ENCODE assay signal across 28 cellular contexts in genomic region chr6:117550618-117551242, GRCh38. TPM values are rescaled to one million over a fixed set of nuclear protein-coding genes. Genes with fewer than 3 reads are reported as not detected.
DNase-seq lines count a peak whose midpoint lies in the region; ATAC-seq, FAIRE-seq and TF ChIP-seq lines count a peak whose summit lies in the region.
"Had no signal": no experiment of that assay in that cellular context is flagged by ENCODE, and none has a peak within 500 bp of the region (broad histone marks: within the 10 kb centered on the region; RNA-seq: fewer than 3 reads in every experiment).

No MANE protein-coding gene starts in this region.

- in situ Hi-C loops in K562 (cut with MboI), result loop anchor here (5.0 to 10.0 kb wide), 2 partner anchors 68 to 96 kb away; partner anchors contain the start of gene DCBLD1

- H4K20me1 ChIP-seq in GM23338 (replicated peaks; ENCODE audit: insufficient read depth) (no peaks in the 10 kb centered on the region), PC-9 (ENCODE audit: insufficient read depth) (no peaks in the 10 kb centered on the region), K562 (replicated peaks; ENCODE audit: control insufficient read depth, insufficient read depth, low read length) (no peaks in the 10 kb centered on the region)

- H3K9me1 ChIP-seq in K562 (ENCODE audit: control insufficient read depth, insufficient read depth, low read length), result no peaks in the 10 kb centered on the region

- H4K91ac ChIP-seq in trophoblast cell (ENCODE audit: low read depth, low read length), result peak overlapping the region; percentile 28

- H3K9me3 ChIP-seq in PC-9 (ENCODE audit: insufficient read depth, low read depth) (no peaks in the 10 kb centered on the region), K562 (replicated peaks; ENCODE audit: control insufficient read depth, insufficient read depth, low read depth, low read length) (no peaks in the 10 kb centered on the region), trophoblast cell (ENCODE audit: insufficient read depth, low read depth, low read length) (no peaks in the 10 kb centered on the region), vagina (no peaks in the 10 kb centered on the region), tibial nerve (no peaks in the 10 kb centered on the region)
- H3K9me3 ChIP-seq: body of pancreas, gastrocnemius medialis, tibial artery had no signal

- peak overlapping the region; percentile 52 for H2BK120ac ChIP-seq in trophoblast cell (ENCODE audit: insufficient read depth, low read length, poor library complexity)

- H2BK5ac ChIP-seq in trophoblast cell (ENCODE audit: low read depth, low read length, poor library complexity), result peak overlapping the region; percentile 37

- H3K27ac ChIP-seq in GM23338 (ENCODE audit: low read depth) (no peak overlapping the region), PC-9 (no peak overlapping the region), K562 (ENCODE audit: extremely low read depth, low read depth, low read length) (no peak overlapping the region), trophoblast cell (ENCODE audit: low read depth, low read length) (peak overlapping the region; percentile 38), vagina (no peak overlapping the region), tibial nerve (no peak overlapping the region)
- H3K27ac ChIP-seq: body of pancreas, hepatocyte, neural progenitor cell, tibial artery had no signal

- ATAC-seq in GM23338 (no peak), K562 (peak; percentile 43; the same call in 2 of the 3 replicates), HG02571 (IDR thresholded peaks at IDR 0.05; ENCODE audit: unreplicated experiment) (no peak)
- ATAC-seq: activated naive CD8-positive, alpha-beta T cell treated with anti-CD3 and anti-CD28 coated beads, Interleukin-2, amount 50 U/mL, for 24 hours; body of pancreas; effector memory CD8-positive, alpha-beta T cell; gastrocnemius medialis; sciatic nerve; stimulated activated naive CD8-positive, alpha-beta T cell treated with anti-CD3 and anti-CD28 coated beads, Interleukin-15, amount 100 ng/mL, for 72 hours had no signal

- H3K27me3 Mint-ChIP-seq in GM23338 (ENCODE audit: insufficient read depth, low read depth, poor library complexity), result peaks cover 3% of the 10 kb centered on the region
- H3K27me3 Mint-ChIP-seq: effector memory CD8-positive, alpha-beta T cell had no signal

- H3K4me2 ChIP-seq in GM23338 (0 out of 2 replicates have a peak overlapping the region, but pooled peaks have one; percentile 92), PC-9 (peak overlapping the region; percentile 61), K562 (ENCODE audit: insufficient read depth, low read length) (no peak overlapping the region), trophoblast cell (ENCODE audit: low read length) (no peak overlapping the region)
- H3K4me2 ChIP-seq: hepatocyte, neural progenitor cell had no signal

- H3K36me3 ChIP-seq in GM23338 (ENCODE audit: insufficient read depth), result no peaks in the 10 kb centered on the region
- 0 out of 2 replicates have a peak, but pooled peaks cover 8% of the 10 kb centered on the region for H3K36me3 ChIP-seq in PC-9 (ENCODE audit: low read depth)
- H3K36me3 ChIP-seq in K562 (ENCODE audit: control insufficient read depth, insufficient read depth, low read length), result peaks cover 10% of the 10 kb centered on the region; the same call in 2 of the 3 replicates
- peaks cover 13 to 17% of the 10 kb centered on the region in 2 experiments for H3K36me3 ChIP-seq in trophoblast cell (ENCODE audit: control insufficient read depth in 1 of 2, insufficient read depth in 2 of 2, low read length in 2 of 2)
- H3K36me3 ChIP-seq in vagina, result peaks cover 0 to 7% of the 10 kb centered on the region in 2 donors
- H3K36me3 ChIP-seq in tibial nerve, result peaks cover 0 to 11% (median 0%) of the 10 kb centered on the region in 3 donors
- H3K36me3 ChIP-seq: gastrocnemius medialis, neural progenitor cell, tibial artery had no signal

- peak overlapping the region; percentile 29 for H2BK12ac ChIP-seq in trophoblast cell (ENCODE audit: low read length)

- peaks cover 28% of the 10 kb centered on the region for H3K4me1 Mint-ChIP-seq in GM23338
- H3K4me1 Mint-ChIP-seq: neural progenitor cell had no signal

- CTCF ChIA-PET in PC-9 (lab: Charles Lee) (no interaction called here), K562 (lab: Yijun Ruan, JAX; ENCODE audit: low intra/inter-chr PET ratio) (no interaction called here)

- H3K18ac ChIP-seq in trophoblast cell (ENCODE audit: low read length), result no peak overlapping the region

- H3K9ac ChIP-seq in K562 (ENCODE audit: insufficient read depth in 1 of 2, low read depth in 2 of 2, low read length in 2 of 2), result no peak overlapping the region
- no peak overlapping the region for H3K9ac ChIP-seq in trophoblast cell (ENCODE audit: low read length)
- H3K9ac ChIP-seq: neural progenitor cell had no signal

- no peaks in the 10 kb centered on the region for H3K79me2 ChIP-seq in GM23338 (replicated peaks; ENCODE audit: insufficient read depth)
- H3K79me2 ChIP-seq in PC-9 (ENCODE audit: low read depth), result no peaks in the 10 kb centered on the region
- no peaks in the 10 kb centered on the region for H3K79me2 ChIP-seq in K562 (ENCODE audit: control insufficient read depth, insufficient read depth, low read length)
- peaks cover 4% of the 10 kb centered on the region for H3K79me2 ChIP-seq in trophoblast cell (ENCODE audit: control insufficient read depth, insufficient read depth, low read length, poor library complexity)
- H3K79me2 ChIP-seq: hepatocyte had no signal

- TF ChIP-seq RAD21 in K562 (CRISPR knock-in tag; conservative IDR thresholded peaks at IDR 0.05 in 1 of 2, IDR thresholded peaks at IDR 0.05 in 1 of 2), result no peak

- no peak overlapping the region for H3K4ac ChIP-seq in trophoblast cell (ENCODE audit: low read depth, low read length)

- H3K4me1 ChIP-seq in GM23338 (ENCODE audit: insufficient read depth), result peaks cover 30% of the 10 kb centered on the region
- H3K4me1 ChIP-seq in PC-9 (replicated peaks; ENCODE audit: insufficient read depth), result peaks cover 60% of the 10 kb centered on the region
- peaks cover 0 to 14% of the 10 kb centered on the region in 2 experiments; a peak in 2 of 5 replicates for H3K4me1 ChIP-seq in K562 (replicated peaks in 1 of 2; ENCODE audit: control insufficient read depth in 2 of 2, insufficient read depth in 2 of 2, low read length in 2 of 2)
- peaks cover 29 to 37% of the 10 kb centered on the region in 2 experiments for H3K4me1 ChIP-seq in trophoblast cell (ENCODE audit: control insufficient read depth in 1 of 2, insufficient read depth in 2 of 2, low read length in 2 of 2)
- H3K4me1 ChIP-seq in vagina, result peaks cover 12% of the 10 kb centered on the region
- H3K4me1 ChIP-seq in tibial nerve, result peaks cover 0 to 23% (median 4%) of the 10 kb centered on the region in 4 donors
- H3K4me1 ChIP-seq: body of pancreas had no signal

- H3K36me3 Mint-ChIP-seq in GM23338 (ENCODE audit: low read depth), result 0 out of 3 replicates have a peak, but pooled peaks cover 3% of the 10 kb centered on the region
- H3K36me3 Mint-ChIP-seq: neural progenitor cell had no signal

- H4K12ac ChIP-seq in trophoblast cell (ENCODE audit: low read depth, low read length), result no peak overlapping the region

- POLR2A ChIA-PET in PC-9 (lab: Charles Lee; ENCODE audit: unreplicated experiment), result no interaction called here
- POLR2A ChIA-PET in K562 (lab: Yijun Ruan, JAX), result interaction anchor here (1.0 kb wide), 1 partner anchor 52 kb away, joined by 3 read pairs; the partner anchor contains the start of gene GOPC

- H4K8ac ChIP-seq in trophoblast cell (ENCODE audit: low read depth, low read length), result no peak overlapping the region

- H3F3A ChIP-seq in GM23338 (replicated peaks; ENCODE audit: low read depth) (no peaks in the 10 kb centered on the region), PC-9 (ENCODE audit: insufficient read depth, low read depth) (peaks cover 36% of the 10 kb centered on the region)

- H3K4me3 ChIP-seq in GM23338, result no peak overlapping the region
- H3K4me3 ChIP-seq in PC-9, result no peak overlapping the region
- H3K4me3 ChIP-seq in K562, result no peak overlapping the region
- H3K4me3 ChIP-seq in trophoblast cell (ENCODE audit: low read depth, low read length), result no peak overlapping the region
- H3K4me3 ChIP-seq in vagina, result no peak overlapping the region
- no peak overlapping the region for H3K4me3 ChIP-seq in tibial nerve
- H3K4me3 ChIP-seq: body of pancreas, gastrocnemius medialis, hepatocyte, neural progenitor cell, tibial artery had no signal

- BruUV-seq in PC-9 (replicated peaks; lab: Mats Ljungman, UMichigan) (no TSS peak), K562 (replicated peaks; lab: Mats Ljungman, UMichigan) (no TSS peak)

- no peak for TF ChIP-seq CTCF in GM23338 (conservative IDR thresholded peaks at IDR 0.05; ENCODE audit: low read depth in 2 of 2)
- no peak for TF ChIP-seq CTCF in PC-9 (conservative IDR thresholded peaks at IDR 0.05)
- TF ChIP-seq CTCF in K562 (IDR thresholded peaks at IDR 0.05 in 2 of 3, conservative IDR thresholded peaks at IDR 0.05 in 1 of 3; ENCODE audit: insufficient read depth in 2 of 3, low read depth in 1 of 3, low read length in 3 of 3), result no peak
- TF ChIP-seq CTCF in vagina (IDR thresholded peaks at IDR 0.05), result no peak
- no peak for TF ChIP-seq CTCF in tibial nerve (IDR thresholded peaks at IDR 0.05)

- H3K27ac Mint-ChIP-seq in GM23338, result no peak overlapping the region; the same call in 1 of the 2 replicates
- H3K27ac Mint-ChIP-seq: activated naive CD8-positive, alpha-beta T cell treated with anti-CD3 and anti-CD28 coated beads, Interleukin-2, amount 50 U/mL, for 24 hours; neural progenitor cell had no signal

- H3K9me2 ChIP-seq in GM23338 (ENCODE audit: insufficient read depth) (no peaks in the 10 kb centered on the region), PC-9 (ENCODE audit: insufficient read depth) (no peaks in the 10 kb centered on the region)

- TF ChIP-seq POLR2A in K562 (conservative IDR thresholded peaks at IDR 0.05) (no peak), vagina (IDR thresholded peaks at IDR 0.05) (no peak), tibial nerve (IDR thresholded peaks at IDR 0.05) (no peak)

- TF ChIP-seq EP300 in K562 (IDR thresholded peaks at IDR 0.05; ENCODE audit: low read length) (no peak), tibial nerve (IDR thresholded peaks at IDR 0.05) (no peak)

- DNase-seq in GM23338 (ENCODE audit: low spot score) (no peak), PC-9 (no peak), K562 (ENCODE audit: extremely low read depth in 1 of 4, low spot score in 3 of 4) (no peak), trophoblast cell (no peak), vagina (ENCODE audit: extremely low spot score in 2 of 2) (no peak), tibial nerve (ENCODE audit: low spot score in 2 of 2) (no peak)
- DNase-seq: activated CD4-positive, alpha-beta T cell treated with anti-CD3 and anti-CD28 coated beads, Interleukin-2, amount 10 ng/mL, durations not matched to agents 24 days and 14 days; activated CD8-positive, alpha-beta memory T cell treated with anti-CD3 and anti-CD28 coated beads, Interleukin-2, amount 50 U/mL, for 4 hours; activated naive CD8-positive, alpha-beta T cell treated with anti-CD3 and anti-CD28 coated beads, Interleukin-2, amount 50 U/mL, for 24 hours; body of pancreas; DMS79; effector memory CD8-positive, alpha-beta T cell; gastrocnemius medialis; GF-D8; NCI-H1048; NCI-H187; NCI-H526; posterior cingulate gyrus; RPMI8226; stimulated activated CD4-positive, alpha-beta T cell treated with anti-CD3 and anti-CD28 coated beads, Interleukin-15, amount 100 ng/mL, for 24 hours; stimulated activated naive CD8-positive, alpha-beta T cell treated with anti-CD3 and anti-CD28 coated beads, Interleukin-15, amount 100 ng/mL, for 72 hours; tibial artery had no signal

- H2AK5ac ChIP-seq in trophoblast cell (ENCODE audit: low read length), result no peak overlapping the region

- H3K14ac ChIP-seq in trophoblast cell (ENCODE audit: low read length), result peak overlapping the region; percentile 36

- intact Hi-C loops in PC-9 (cut with micrococcal nuclease; ENCODE audit: unreplicated experiment), result loop anchor here (1.0 kb wide), 1 partner anchor 101 kb away; no protein-coding TSS in a partner anchor
- intact Hi-C loops in K562 (cut with micrococcal nuclease), result loop anchor here (5.0 kb wide), 1 partner anchor 578 kb away; no protein-coding TSS in a partner anchor
- intact Hi-C loops in vagina (cut with DNase I), result no loop called here

- H2AFZ ChIP-seq in GM23338, result no peak overlapping the region
- H2AFZ ChIP-seq in PC-9, result no peak overlapping the region
- H2AFZ ChIP-seq in K562 (ENCODE audit: low read depth, low read length), result no peak overlapping the region
- no peak overlapping the region for H2AFZ ChIP-seq in trophoblast cell (ENCODE audit: insufficient read depth, low read length, poor library complexity)
- H2AFZ ChIP-seq: hepatocyte, neural progenitor cell had no signal

- H3K23ac ChIP-seq in trophoblast cell (ENCODE audit: low read length), result no peak overlapping the region

- H3K79me1 ChIP-seq in trophoblast cell (ENCODE audit: low read length), result peaks cover 33% of the 10 kb centered on the region

- FAIRE-seq in K562 (lab: Jason Lieb, UNC), result no peak
- FAIRE-seq: colon, GM18507 had no signal

- WGBS in K562 (ENCODE audit: insufficient coverage, low coverage, missing lambda C conversion rate), result 15% methylated on average over 2 of the region's 2 CpGs
- no CpG with 5 or more reads among the region's 2 CpGs for WGBS in trophoblast cell (ENCODE audit: extremely low coverage, insufficient coverage, insufficient read length)
- WGBS in tibial nerve, 2 donors, result 64 to 78% methylated on average over 2 of the region's 2 CpGs

- H3K27me3 ChIP-seq in GM23338 (ENCODE audit: insufficient read depth) (peaks cover 25% of the 10 kb centered on the region), PC-9 (ENCODE audit: insufficient read depth, low read depth) (no peaks in the 10 kb centered on the region), K562 (ENCODE audit: control insufficient read depth in 2 of 2, insufficient read depth in 2 of 2, low read length in 2 of 2) (no peaks in the 10 kb centered on the region), trophoblast cell (ENCODE audit: insufficient read depth, low read length) (no peaks in the 10 kb centered on the region), vagina (no peaks in the 10 kb centered on the region), tibial nerve (no peaks in the 10 kb centered on the region)
- H3K27me3 ChIP-seq: body of pancreas, gastrocnemius medialis, hepatocyte, neural progenitor cell, tibial artery had no signal

- H3K9me3 Mint-ChIP-seq in GM23338, result no peaks in the 10 kb centered on the region
- H3K9me3 Mint-ChIP-seq: activated CD4-positive, alpha-beta T cell treated with anti-CD3 and anti-CD28 coated beads, Interleukin-2, amount 10 ng/mL, durations not matched to agents 24 days and 14 days; activated naive CD8-positive, alpha-beta T cell treated with anti-CD3 and anti-CD28 coated beads, Interleukin-2, amount 50 U/mL, for 24 hours; effector memory CD8-positive, alpha-beta T cell; neural progenitor cell; stimulated activated naive CD8-positive, alpha-beta T cell treated with anti-CD3 and anti-CD28 coated beads, Interleukin-15, amount 100 ng/mL, for 72 hours had no signal

- no peak overlapping the region for H3K4me3 Mint-ChIP-seq in GM23338
- H3K4me3 Mint-ChIP-seq: activated naive CD8-positive, alpha-beta T cell treated with anti-CD3 and anti-CD28 coated beads, Interleukin-2, amount 50 U/mL, for 24 hours; neural progenitor cell; stimulated activated naive CD8-positive, alpha-beta T cell treated with anti-CD3 and anti-CD28 coated beads, Interleukin-15, amount 100 ng/mL, for 72 hours had no signal

RNA-seq across cellular contexts. Expression of gene GOPC, which starts 51.6 kb away (rescaled TPM):
- 24.9 and 26.4 TPM in 2 replicates for total RNA-seq in GM23338 (2014; rRNA removed; shearing (Covaris generic))
- polyA plus RNA-seq in GM23338 (2016; fragmentation: Nextera tagmentation; extraction: Ambion mirVana) (14.0 and 15.5 TPM in 2 replicates), K562 (2011; rRNA removed) (17.0 and 28.8 TPM in 2 replicates), K562 (2014; fragmentation: Illumina TruSeq; extraction: Trizol) (21.8 and 27.0 TPM in 2 replicates), K562 (2014; fragmentation: Nextera tagmentation; extraction: Ambion mirVana) (10 to 100 TPM in 1 of 2 experiments, 1 to 10 TPM in 1; 10.0 to 12.2 TPM), K562 (2014; rRNA removed) (24.2 and 27.3 TPM in 2 replicates)
- total RNA-seq in PC-9 (2021) (10.8 and 14.1 TPM in 2 replicates), K562 (2014; rRNA removed) (21.1 and 22.1 TPM in 2 replicates), K562 (2014; rRNA removed; fragmentation: Illumina TruSeq; extraction: Trizol) (32.2 and 35.0 TPM in 2 replicates), K562 (2015; rRNA removed; fragmentation: Illumina TruSeq; extraction: Trizol) (27.0 and 28.7 TPM in 2 replicates), K562 (2021) (24.0 and 25.6 TPM in 2 replicates), vagina (19.9 TPM), tibial nerve (10 to 100 TPM; 25.5 to 34.1 (median 31.0) TPM)
- 7.2 and 21.1 TPM in 2 replicates for total RNA-seq in K562 (2011; cell fraction: chromatin; rRNA removed; ENCODE audit: low replicate concordance)
- total RNA-seq in K562 (2011; cell fraction: nucleolus; rRNA removed), result 5.7 and 7.8 TPM in 2 replicates
- total RNA-seq in K562 (2011; cell fraction: nucleoplasm; rRNA removed), result 10.5 and 16.4 TPM in 2 replicates
- polyA plus RNA-seq in K562 (2011; cell fraction: cytosol; rRNA removed), result 5.2 and 7.1 TPM in 2 replicates
- polyA plus RNA-seq in K562 (2011; cell fraction: nucleus; rRNA removed), result 16.7 and 19.5 TPM in 2 replicates
- polyA plus RNA-seq in K562 (2012), result 15.0 and 20.3 TPM in 2 replicates
- 23.5 and 27.5 TPM in 2 replicates for polyA minus RNA-seq in K562 (2011; rRNA and poly(A)+ RNA removed)
- polyA minus RNA-seq in K562 (2011; cell fraction: cytosol; rRNA and poly(A)+ RNA removed), result 11.5 and 13.2 TPM in 2 replicates
- polyA minus RNA-seq in K562 (2011; cell fraction: nucleus; rRNA and poly(A)+ RNA removed), result 18.0 and 23.9 TPM in 2 replicates
- polyA plus RNA-seq in trophoblast cell (2013), result 39.9 and 40.5 TPM in 2 replicates

Comparison
In these comparisons a context has a peak if more than half of its experiments do, and no peak if none do; other contexts are left out.
1. H3K4me2 ChIP-seq: peak in GM23338 (single experiment) and PC-9 (single experiment); none in K562 (single experiment) and trophoblast cell (single experiment).